15 cellular contexts compared by ENCODE assay signal in the genomic region with DNA sequence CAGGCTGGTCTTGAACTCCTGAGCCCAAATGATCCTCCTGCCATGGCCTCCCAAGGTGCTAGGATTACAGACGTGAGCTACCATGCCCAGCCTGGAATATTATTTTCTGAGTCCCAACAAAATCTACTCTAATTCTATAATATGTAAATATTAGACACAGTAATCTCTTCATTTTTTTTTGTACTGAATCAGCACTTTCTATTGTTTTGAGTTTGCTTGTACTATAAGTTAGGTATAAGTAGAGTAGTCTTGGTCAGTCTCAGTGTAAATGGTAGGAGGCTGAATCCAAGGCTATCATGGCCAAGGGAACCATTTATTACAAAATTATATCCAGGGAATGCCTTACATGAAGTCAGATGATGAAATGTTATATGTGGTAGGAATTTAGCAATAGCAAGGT. TPM values are rescaled to one million over a fixed set of nuclear protein-coding genes. Genes with fewer than 3 reads are reported as not detected.
DNase-seq lines count a peak whose midpoint lies in the region; FAIRE-seq and TF ChIP-seq lines count a peak whose summit lies in the region.
"Had no signal": no experiment of that assay in that cellular context is flagged by ENCODE, and none has a peak within 500 bp of the region (broad histone marks: within the 10 kb centered on the region; RNA-seq: fewer than 3 reads in every experiment).

No MANE protein-coding gene starts in this region.

- DNase-seq in H9 (no peak), H1 (ENCODE audit: low read depth in 1 of 2, low spot score in 2 of 2) (no peak), cerebellum (ENCODE audit: low spot score) (no peak), COLO668 (lab: John Stamatoyannopoulos, UW; ENCODE audit: unreplicated experiment) (no peak)
- DNase-seq in stimulated activated CD4-positive, alpha-beta T cell treated with anti-CD3 and anti-CD28 coated beads, Interleukin-2, amount 100 ng/mL, for 48 hours = no peak
- DNase-seq: CD8-positive, alpha-beta memory T cell; DMS53; GF-D8; Karpas-422 had no signal

- TF ChIP-seq CTCF in H9 (conservative IDR thresholded peaks at IDR 0.05) = no peak
- TF ChIP-seq CTCF in H1 (IDR thresholded peaks at IDR 0.05; ENCODE audit: control extremely low read depth in 1 of 3, insufficient read depth in 1 of 3, low read depth in 1 of 3, low read length in 3 of 3) = no peak

- no peaks in the 10 kb centered on the region for H3K79me2 ChIP-seq in H9 (ENCODE audit: insufficient read depth, low read length)
- H3K79me2 ChIP-seq in H1 (ENCODE audit: control insufficient read depth in 1 of 2, insufficient read depth in 2 of 2, low read length in 2 of 2) = no peaks in the 10 kb centered on the region

- no peaks in the 10 kb centered on the region for H3K23me2 ChIP-seq in H9 (ENCODE audit: insufficient read length, low read depth, low read length, poor library complexity, severe bottlenecking)
- H3K23me2 ChIP-seq in H1 (ENCODE audit: low read depth, low read length) = no peaks in the 10 kb centered on the region; the same call in 1 of the 2 replicates

- CTCF ChIA-PET in H1 (lab: Charles Lee; ENCODE audit: partially characterized antibody) = interaction anchor here (1.1 to 1.7 kb wide), 3 partner anchors 15 to 65 kb away, joined by 4 to 9 read pairs (median 5); no protein-coding TSS in a partner anchor

- H3K79me1 ChIP-seq in H9 (ENCODE audit: insufficient read depth, low read depth, low read length, poor library complexity, severe bottlenecking) (no peaks in the 10 kb centered on the region), H1 (ENCODE audit: low read depth, low read length) (no peaks in the 10 kb centered on the region)

- H4K8ac ChIP-seq in H9 (replicated peaks; ENCODE audit: insufficient read length, low read depth, low read length) (no peak overlapping the region), H1 (ENCODE audit: extremely low read depth, insufficient read depth, low read length) (no peak overlapping the region)

- no peak for TF ChIP-seq POLR2A in H1 (IDR thresholded peaks at IDR 0.05; ENCODE audit: control extremely low read depth in 1 of 2, low read depth in 2 of 2, low read length in 2 of 2)

- H3K36me3 ChIP-seq in HUES64 (ENCODE audit: insufficient read depth, low read length) (no peaks in the 10 kb centered on the region), H1 (ENCODE audit: control insufficient read depth in 2 of 4, insufficient read depth in 4 of 4, low read length in 3 of 4) (no peaks in the 10 kb centered on the region)

- H3K9ac ChIP-seq in H9 (ENCODE audit: extremely low read depth, insufficient read length, low read length) = no peak overlapping the region
- no peak overlapping the region for H3K9ac ChIP-seq in HUES64 (ENCODE audit: low read depth, low read length)
- H3K9ac ChIP-seq in H1 (replicated peaks in 1 of 4; ENCODE audit: extremely low read depth in 1 of 4, low read depth in 3 of 4, low read length in 3 of 4) = no peak overlapping the region

- no peak overlapping the region for H3T11ph ChIP-seq in H9 (ENCODE audit: low read length)

- H2BK120ac ChIP-seq in H9 (ENCODE audit: low read depth, low read length, poor library complexity, severe bottlenecking) (peak overlapping the region; percentile 36), H1 (replicated peaks; ENCODE audit: low read depth, low read length) (peak overlapping the region; percentile 98)

- no peaks in the 10 kb centered on the region for H3K27me3 Mint-ChIP-seq in H9 (ENCODE audit: low read depth)

- no peaks in the 10 kb centered on the region for H3K9me3 ChIP-seq in H9 (ENCODE audit: control insufficient read depth, low read depth, low read length)
- no peaks in the 10 kb centered on the region for H3K9me3 ChIP-seq in HUES64 (ENCODE audit: insufficient read depth, low read depth, low read length)
- H3K9me3 ChIP-seq in H1 (ENCODE audit: insufficient read depth in 2 of 2, low read depth in 1 of 2, low read length in 1 of 2) = no peaks in the 10 kb centered on the region

- H3K4me3 ChIP-seq in HUES64 (ENCODE audit: low read length) (no peak overlapping the region), H1 (ENCODE audit: extremely low read depth in 1 of 4, insufficient read depth in 2 of 4, low read depth in 3 of 4, low read length in 4 of 4) (no peak overlapping the region)

- H2AK5ac ChIP-seq in H9 (ENCODE audit: insufficient read length, low read length) (peak overlapping the region; percentile 65), H1 (ENCODE audit: low read depth, low read length) (no peak overlapping the region)

- H3K9me3 Mint-ChIP-seq in H9 = peaks cover 5% of the 10 kb centered on the region in 2 experiments; a peak in 4 of 5 replicates

- no peak overlapping the region for H3K4me2 ChIP-seq in H9 (ENCODE audit: insufficient read depth, insufficient read length, low read length)
- H3K4me2 ChIP-seq in H1 (ENCODE audit: insufficient read depth in 1 of 2, low read depth in 2 of 2, low read length in 2 of 2) = no peak overlapping the region

- H3K4me1 ChIP-seq in H9 (ENCODE audit: insufficient read depth, low read length) (peaks cover 4% of the 10 kb centered on the region; the same call in 1 of the 2 replicates), HUES64 (ENCODE audit: insufficient read depth, low read length) (peaks cover 47% of the 10 kb centered on the region), H1 (replicated peaks in 1 of 4; ENCODE audit: control insufficient read depth in 3 of 4, insufficient read depth in 4 of 4, low read length in 3 of 4) (peaks cover 0 to 30% (median 13%) of the 10 kb centered on the region in 4 experiments)

- WGBS in H9 (ENCODE audit: extremely low coverage, insufficient read length, low lambda C conversion rate) = no CpG with 5 or more reads among the region's 1 CpG
- 88% methylated on average over 1 of the region's 1 CpG for WGBS in HUES64
- 63% methylated on average over 1 of the region's 1 CpG; no CpG with 5 or more reads in 1 of the 2 experiments for WGBS in H1 (ENCODE audit: extremely low coverage in 1 of 2, insufficient coverage in 1 of 2, insufficient read length in 1 of 2, insufficient replicate concordance in 2 of 2, low coverage in 1 of 2, low lambda C conversion rate in 2 of 2, missing lambda C conversion rate in 1 of 2), 2 experiments

- H2BK12ac ChIP-seq in H9 (ENCODE audit: insufficient read length, low read depth, low read length) (no peak overlapping the region), H1 (ENCODE audit: low read depth, low read length) (no peak overlapping the region)

- H3K14ac ChIP-seq in H9 (ENCODE audit: insufficient read depth, low read length) (no peak overlapping the region), H1 (ENCODE audit: insufficient read length) (no peak overlapping the region)

- H3K23ac ChIP-seq in H9 (ENCODE audit: insufficient read length, low read depth, low read length) (no peak overlapping the region), H1 (ENCODE audit: insufficient read length) (no peak overlapping the region)

- no peak overlapping the region for H3K4me3 Mint-ChIP-seq in H9
- H3K4me3 Mint-ChIP-seq: CD14-positive monocyte; CD8-positive, alpha-beta memory T cell had no signal

- H3K4me1 Mint-ChIP-seq in H9 = peaks cover 57 to 65% of the 10 kb centered on the region in 2 experiments
- H3K4me1 Mint-ChIP-seq: CD14-positive monocyte; CD8-positive, alpha-beta memory T cell had no signal

- no peak overlapping the region for H4K5ac ChIP-seq in H9 (ENCODE audit: insufficient read length, low read depth, low read length)
- peak overlapping the region; percentile 95 for H4K5ac ChIP-seq in H1 (ENCODE audit: insufficient read length, low read depth, low read length)

- H3K36me3 Mint-ChIP-seq in H9 (ENCODE audit: insufficient read depth in 1 of 3, low read depth in 3 of 3) = peaks cover 0 to 19% (median 15%) of the 10 kb centered on the region in 3 experiments
- H3K36me3 Mint-ChIP-seq: CD14-positive monocyte; CD8-positive, alpha-beta memory T cell had no signal

- no peak for FAIRE-seq in H1 (lab: Jason Lieb, UNC)
- FAIRE-seq: H54, HTR-8/SVneo had no signal

- H2BK15ac ChIP-seq in H9 (ENCODE audit: low read depth, low read length) (no peak overlapping the region), H1 (ENCODE audit: low read length) (no peak overlapping the region)

- H3K27ac ChIP-seq in H9 (ENCODE audit: insufficient read length, low read depth, low read length) = peak overlapping the region; percentile 99
- H3K27ac ChIP-seq in HUES64 (ENCODE audit: low read depth, low read length) = peak overlapping the region; percentile 92
- H3K27ac ChIP-seq in H1 (ENCODE audit: low read depth, low read length) = peak overlapping the region; percentile 21; the same call in 1 of the 2 replicates

- TF ChIP-seq RAD21 in H1 (IDR thresholded peaks at IDR 0.05 in 1 of 2, conservative IDR thresholded peaks at IDR 0.05 in 1 of 2; ENCODE audit: low read depth in 2 of 2, low read length in 2 of 2) = no peak

- no peaks in the 10 kb centered on the region for H4K20me1 ChIP-seq in H9 (ENCODE audit: control insufficient read depth, insufficient read depth, insufficient read length)
- H4K20me1 ChIP-seq in H1 (replicated peaks in 1 of 2; ENCODE audit: control insufficient read depth in 1 of 2, insufficient read depth in 2 of 2, low read length in 2 of 2) = no peaks in the 10 kb centered on the region

- no peak overlapping the region for H3K18ac ChIP-seq in H9 (ENCODE audit: insufficient read length, low read depth, low read length)
- peak overlapping the region; percentile 7; the same call in 1 of the 2 replicates for H3K18ac ChIP-seq in H1 (ENCODE audit: extremely low read depth, low read length)

- POLR2A ChIA-PET in H1 (lab: Charles Lee; ENCODE audit: partially characterized antibody) = no interaction called here

- no peaks in the 10 kb centered on the region for H3K27me3 ChIP-seq in H9 (ENCODE audit: insufficient read depth, low read length)
- H3K27me3 ChIP-seq in HUES64 (ENCODE audit: insufficient read depth, low read length) = no peaks in the 10 kb centered on the region
- H3K27me3 ChIP-seq in H1 (replicated peaks in 1 of 4; ENCODE audit: control insufficient read depth in 3 of 4, extremely low read depth in 1 of 4, insufficient read depth in 3 of 4, low read length in 3 of 4) = no peaks in the 10 kb centered on the region

- no peak for TF ChIP-seq EP300 in H1 (IDR thresholded peaks at IDR 0.05; ENCODE audit: borderline replicate concordance in 1 of 2, low read depth in 2 of 2, low read length in 2 of 2)

- H2BK20ac ChIP-seq in H9 (ENCODE audit: low read depth, low read length, poor library complexity, severe bottlenecking) (no peak overlapping the region), H1 (ENCODE audit: low read length) (peak overlapping the region; percentile 62; the same call in 1 of the 2 replicates)

- no peak overlapping the region for H2AFZ ChIP-seq in H9 (ENCODE audit: low read length)
- no peak overlapping the region for H2AFZ ChIP-seq in H1 (ENCODE audit: low read length)

- H3K4ac ChIP-seq in H9 (ENCODE audit: low read depth, low read length) (no peak overlapping the region), H1 (replicated peaks; ENCODE audit: insufficient read length, low read depth, low read length) (no peak overlapping the region)

- H2BK5ac ChIP-seq in H9 (ENCODE audit: insufficient read length, low read length) = no peak overlapping the region
- H2BK5ac ChIP-seq in H1 (ENCODE audit: low read depth, low read length) = peak overlapping the region; percentile 87; the same call in 1 of the 2 replicates

- H3K56ac ChIP-seq in H9 (ENCODE audit: insufficient read length, low read depth, low read length) (no peak overlapping the region), H1 (replicated peaks; ENCODE audit: insufficient read length, low read depth, low read length) (peak overlapping the region; percentile 39)

- H3K27ac Mint-ChIP-seq in H9 = peak overlapping the region; percentile 69 to 99 (median 98)
- H3K27ac Mint-ChIP-seq: CD14-positive monocyte; CD8-positive, alpha-beta memory T cell had no signal

- no peak overlapping the region for H4K91ac ChIP-seq in H9 (ENCODE audit: insufficient read length, low read depth, low read length)
- H4K91ac ChIP-seq in H1 (replicated peaks; ENCODE audit: insufficient read length, low read length) = peak overlapping the region; percentile 89

RNA-seq across cellular contexts. Expression of a gene that starts 19.6 kb away (rescaled TPM):
- total RNA-seq in H9 (2021) (not detected in 2 replicates), cerebellum (not detected)
- not detected for polyA plus RNA-seq in HUES64 (2013, experiment 1 of 2)
- not detected for polyA plus RNA-seq in HUES64 (2013, experiment 2 of 2)
- total RNA-seq in H1 (2021; fragmentation: NEBNext Ultra II Directional; extraction: Animal tissue kit (Norgen Biotek cat#: 25700)) = not detected in 2 replicates
- polyA plus RNA-seq in H1 (2011; rRNA removed) = not detected in 2 replicates
- polyA plus RNA-seq in H1 (2011; cell fraction: cytosol; rRNA removed) = not detected
- polyA plus RNA-seq in H1 (2011; cell fraction: nucleus; rRNA removed) = 0.21 TPM
- not detected in 4 replicates for polyA plus RNA-seq in H1 (2012, experiment 1 of 2)
- not detected for polyA plus RNA-seq in H1 (2012, experiment 2 of 2)
- polyA plus RNA-seq in H1 (2013, experiment 1 of 2) = not detected
- polyA plus RNA-seq in H1 (2013, experiment 2 of 2) = 0.06 TPM
- polyA minus RNA-seq in H1 (2011; rRNA and poly(A)+ RNA removed) = 0.22 TPM in 1 of 2 replicates, not detected in the other
- not detected for polyA minus RNA-seq in H1 (2011; cell fraction: cytosol; rRNA and poly(A)+ RNA removed)
- polyA minus RNA-seq in H1 (2011; cell fraction: nucleus; rRNA and poly(A)+ RNA removed) = not detected
- total RNA-seq: A673; CD8-positive, alpha-beta memory T cell had no signal
- polyA plus RNA-seq: BJ; CD14-positive monocyte; CD8-positive, alpha-beta memory T cell had no signal

RNA-seq across cellular contexts. Expression of a gene that starts 32.2 kb away (rescaled TPM):
- not detected in 2 replicates for total RNA-seq in H9 (2021)
- polyA plus RNA-seq in HUES64 (2013, experiment 1 of 2) = not detected
- not detected for polyA plus RNA-seq in HUES64 (2013, experiment 2 of 2)
- not detected in 2 replicates for total RNA-seq in H1 (2021; fragmentation: NEBNext Ultra II Directional; extraction: Animal tissue kit (Norgen Biotek cat#: 25700))
- polyA plus RNA-seq in H1 (2011; rRNA removed) = not detected in 2 replicates
- not detected for polyA plus RNA-seq in H1 (2011; cell fraction: cytosol; rRNA removed)
- polyA plus RNA-seq in H1 (2011; cell fraction: nucleus; rRNA removed) = not detected
- polyA plus RNA-seq in H1 (2012, experiment 1 of 2) = not detected in 4 replicates
- not detected for polyA plus RNA-seq in H1 (2012, experiment 2 of 2)
- not detected for polyA plus RNA-seq in H1 (2013, experiment 1 of 2)
- not detected for polyA plus RNA-seq in H1 (2013, experiment 2 of 2)
- not detected in 2 replicates for polyA minus RNA-seq in H1 (2011; rRNA and poly(A)+ RNA removed)
- polyA minus RNA-seq in H1 (2011; cell fraction: cytosol; rRNA and poly(A)+ RNA removed) = not detected
- not detected for polyA minus RNA-seq in H1 (2011; cell fraction: nucleus; rRNA and poly(A)+ RNA removed)
- not detected for total RNA-seq in cerebellum
- total RNA-seq: A673; CD8-positive, alpha-beta memory T cell had no signal
- polyA plus RNA-seq: BJ; CD14-positive monocyte; CD8-positive, alpha-beta memory T cell had no signal

RNA-seq across cellular contexts. Expression of a gene that starts 32.5 kb away (rescaled TPM):
- 46.5 and 49.2 TPM in 2 replicates for total RNA-seq in H9 (2021)
- 22.8 TPM for polyA plus RNA-seq in HUES64 (2013, experiment 1 of 2)
- polyA plus RNA-seq in HUES64 (2013, experiment 2 of 2) = 20.7 TPM
- total RNA-seq in H1 (2021; fragmentation: NEBNext Ultra II Directional; extraction: Animal tissue kit (Norgen Biotek cat#: 25700)) = 33.0 and 33.9 TPM in 2 replicates
- 13.2 and 14.1 TPM in 2 replicates for polyA plus RNA-seq in H1 (2011; rRNA removed)
- 18.8 TPM for polyA plus RNA-seq in H1 (2011; cell fraction: cytosol; rRNA removed)
- polyA plus RNA-seq in H1 (2011; cell fraction: nucleus; rRNA removed) = 30.6 TPM
- 22.1 to 27.4 TPM (median 26.9 TPM) in 4 replicates for polyA plus RNA-seq in H1 (2012, experiment 1 of 2)
- 5.6 TPM for polyA plus RNA-seq in H1 (2012, experiment 2 of 2)
- 19.2 TPM for polyA plus RNA-seq in H1 (2013, experiment 1 of 2)
- polyA plus RNA-seq in H1 (2013, experiment 2 of 2) = 17.2 TPM
- 25.4 and 30.3 TPM in 2 replicates for polyA minus RNA-seq in H1 (2011; rRNA and poly(A)+ RNA removed)
- 16.3 TPM for polyA minus RNA-seq in H1 (2011; cell fraction: cytosol; rRNA and poly(A)+ RNA removed)
- polyA minus RNA-seq in H1 (2011; cell fraction: nucleus; rRNA and poly(A)+ RNA removed) = 56.3 TPM
- total RNA-seq in cerebellum = 19.3 TPM

Comparison
In these comparisons a context has a peak if more than half of its experiments do, and no peak if none do; other contexts are left out.
1. H3K27ac ChIP-seq: peak in every context shown above with its lines; median percentile 99 in H9; 92 in HUES64; 21 in H1.